Comparison of ENCODE assay signal across 25 cellular contexts in the genomic region with DNA sequence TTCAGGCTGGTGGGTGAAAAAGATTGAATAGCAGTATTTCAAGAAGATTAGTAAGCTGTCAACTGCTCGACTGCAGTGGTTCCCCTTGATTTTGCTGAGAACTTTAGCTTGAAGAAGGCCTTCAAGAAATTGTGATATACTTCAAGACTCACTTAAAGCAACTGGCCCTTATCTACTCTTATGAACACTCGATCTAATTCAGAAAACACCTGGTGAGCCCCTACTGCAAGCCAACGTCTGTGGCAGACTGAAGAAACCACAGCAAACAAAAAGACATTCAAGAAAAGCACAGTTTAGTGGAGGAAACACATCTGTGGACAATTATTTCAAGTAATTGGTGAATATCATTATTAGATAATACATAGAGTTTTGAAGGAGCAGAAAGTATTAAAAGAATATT.
"Had no signal": no experiment of that assay in that cellular context is flagged by ENCODE, and none has a peak within 500 bp of the region (broad histone marks: within the 10 kb centered on the region; RNA-seq: fewer than 3 reads in every experiment).

No MANE protein-coding gene starts in this region.

- H3K9me3 Mint-ChIP-seq: dendritic cell treated with granulocyte-macrophage colony-stimulating factor and Interleukin-4, amounts not matched to agents 40 ng/mL and 50 ng/mL, for 4 days; effector memory CD8-positive, alpha-beta T cell had no signal

- H3K9me3 ChIP-seq: colonic mucosa, esophagus muscularis mucosa, esophagus squamous epithelium, gastrocnemius medialis, gastroesophageal sphincter, heart left ventricle, heart right ventricle had no signal

- H3K4me3 Mint-ChIP-seq: dendritic cell treated with granulocyte-macrophage colony-stimulating factor and Interleukin-4, amounts not matched to agents 40 ng/mL and 50 ng/mL, for 4 days; effector memory CD8-positive, alpha-beta T cell had no signal

- H3K79me2 ChIP-seq: hepatocyte had no signal

- H3K4me3 ChIP-seq: colonic mucosa, coronary artery, dorsolateral prefrontal cortex, esophagus muscularis mucosa, esophagus squamous epithelium, gastrocnemius medialis, gastroesophageal sphincter, heart left ventricle, heart right ventricle, hepatocyte had no signal

- H3K4me2 ChIP-seq: hepatocyte had no signal

- H3K27ac Mint-ChIP-seq: dendritic cell treated with granulocyte-macrophage colony-stimulating factor and Interleukin-4, amounts not matched to agents 40 ng/mL and 50 ng/mL, for 4 days had no signal

- H3K36me3 ChIP-seq: colonic mucosa, esophagus muscularis mucosa, esophagus squamous epithelium, gastrocnemius medialis, gastroesophageal sphincter, heart left ventricle, heart right ventricle had no signal

- H3K4me1 ChIP-seq: colonic mucosa, esophagus squamous epithelium, foreskin keratinocyte, gastrocnemius medialis, heart left ventricle, heart right ventricle had no signal

- DNase-seq: colonic mucosa; cortex of kidney; dermis blood vessel endothelial cell; dorsolateral prefrontal cortex; effector CD4-positive, alpha-beta T cell; effector CD8-positive, alpha-beta T cell; effector memory CD4-positive, alpha-beta T cell; effector memory CD8-positive, alpha-beta T cell; erythroblast; esophagus squamous epithelium; foreskin fibroblast; foreskin keratinocyte; foreskin melanocyte; gastrocnemius medialis; glutamatergic neuron; head of caudate nucleus; heart left ventricle; heart right ventricle had no signal

- H3K27me3 Mint-ChIP-seq: dendritic cell treated with granulocyte-macrophage colony-stimulating factor and Interleukin-4, amounts not matched to agents 40 ng/mL and 50 ng/mL, for 4 days had no signal

- H3K27ac ChIP-seq: colonic mucosa, coronary artery, dorsolateral prefrontal cortex, epithelial cell of prostate, esophagus muscularis mucosa, esophagus squamous epithelium, foreskin keratinocyte, gastrocnemius medialis, gastroesophageal sphincter, heart left ventricle, heart right ventricle, hepatocyte had no signal

- H3K27me3 ChIP-seq: colonic mucosa, dorsolateral prefrontal cortex, esophagus muscularis mucosa, esophagus squamous epithelium, foreskin keratinocyte, gastrocnemius medialis, gastroesophageal sphincter, heart left ventricle, heart right ventricle, hepatocyte had no signal

- ATAC-seq: effector memory CD8-positive, alpha-beta T cell; esophagus mucosa; foreskin keratinocyte; gastrocnemius medialis; gastroesophageal sphincter; heart left ventricle; heart right ventricle had no signal

- H2AFZ ChIP-seq: hepatocyte had no signal
